Comparison of ENCODE assay signal across 13 cellular contexts in the genomic region with DNA sequence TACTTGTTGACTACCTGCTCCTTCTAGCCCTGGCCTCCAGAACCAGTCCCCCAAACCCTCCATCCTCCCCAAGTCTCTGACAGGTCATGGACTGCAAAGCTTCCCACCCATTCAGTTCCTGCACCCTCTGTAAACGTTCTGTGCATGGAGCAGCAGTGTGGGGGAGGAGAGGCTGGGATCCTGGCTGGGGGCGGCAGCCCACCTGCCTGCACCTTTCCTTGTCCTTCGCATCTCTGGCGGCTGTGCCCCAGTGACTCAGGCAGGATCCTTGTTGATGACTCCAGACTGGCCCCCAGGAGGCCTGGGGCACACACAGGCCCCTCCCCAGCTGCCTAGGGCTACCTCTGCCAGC. TPM values are rescaled to one million over a fixed set of nuclear protein-coding genes. Genes with fewer than 3 reads are reported as not detected.
DNase-seq lines count a peak whose midpoint lies in the region; ATAC-seq and TF ChIP-seq lines count a peak whose summit lies in the region.
"Had no signal": no experiment of that assay in that cellular context is flagged by ENCODE, and none has a peak within 500 bp of the region (broad histone marks: within the 10 kb centered on the region; RNA-seq: fewer than 3 reads in every experiment).

No MANE protein-coding gene starts in this region.

- H3K4me1 ChIP-seq in HEK293 (ENCODE audit: control insufficient read depth, insufficient read depth, low read length) (no peaks in the 10 kb centered on the region), mesenchymal stem cell (ENCODE audit: control insufficient read depth, insufficient read depth, low read depth, low read length) (peaks cover 29% of the 10 kb centered on the region)

- no peaks in the 10 kb centered on the region for H3K4me1 Mint-ChIP-seq in CD4-positive, alpha-beta T cell (ENCODE audit: low read depth)
- peaks cover 3% of the 10 kb centered on the region for H3K4me1 Mint-ChIP-seq in activated T-helper 17 cell treated with anti-CD3 and anti-CD28 coated beads, Interleukin-2, amount 50 U/mL, for 72 hours

- no peak for TF ChIP-seq CTCF in CD4-positive, alpha-beta T cell (IDR thresholded peaks at IDR 0.05)
- TF ChIP-seq CTCF in HEK293 (tag by site-specific recombination; IDR thresholded peaks at IDR 0.05) = no peak

- H2BK12ac ChIP-seq in mesenchymal stem cell (ENCODE audit: low read length in 2 of 2) = peak overlapping the region in 1 of 2 experiments; percentile 12

- H3K27me3 Mint-ChIP-seq in CD4-positive, alpha-beta T cell = no peaks in the 10 kb centered on the region
- H3K27me3 Mint-ChIP-seq in activated T-helper 17 cell treated with anti-CD3 and anti-CD28 coated beads, Interleukin-2, amount 50 U/mL, for 72 hours = no peaks in the 10 kb centered on the region

- intact Hi-C loops in CD4-positive, alpha-beta T cell (cut with DNase I, micrococcal nuclease) = loop anchor here in 1 of 2 experiments (2.0 to 5.0 kb wide), 3 partner anchors 39 to 105 kb away; partner anchors contain the start of genes FLYWCH1 and TNFRSF12A

- DNase-seq in CD4-positive, alpha-beta T cell = no peak
- DNase-seq in mesenchymal stem cell (no peak), DMS114 treated with DMSO at 0.1 percent for 48 hours (lab: John Stamatoyannopoulos, UW; ENCODE audit: unreplicated experiment) (no peak), NCI-H1048 (lab: John Stamatoyannopoulos, UW) (no peak), RKO (ENCODE audit: low spot score) (no peak)
- no peak for DNase-seq in stimulated activated CD4-positive, alpha-beta T cell treated with anti-CD3 and anti-CD28 coated beads, Interleukin-4, amount 100 ng/mL, for 24 hours
- DNase-seq: NCI-H2227 treated with DMSO at 0.1 percent for 48 hours, SHP77 treated with DMSO at 0.1 percent for 48 hours had no signal

- ATAC-seq in CD4-positive, alpha-beta T cell (ENCODE audit: poor library complexity) = no peak
- ATAC-seq in activated T-helper 17 cell treated with anti-CD3 and anti-CD28 coated beads, Interleukin-2, amount 50 U/mL, for 72 hours (replicated peaks) = no peak
- ATAC-seq: activated CD4-positive, CD25-positive, alpha-beta regulatory T cell treated with anti-CD3 and anti-CD28 coated beads, Interleukin-2, amount 50 U/mL, for 24 hours had no signal

- H2AFZ ChIP-seq in mesenchymal stem cell (ENCODE audit: low read depth, low read length) = no peak overlapping the region

- H3K9ac ChIP-seq in mesenchymal stem cell (ENCODE audit: low read length) = no peak overlapping the region

- H2AK5ac ChIP-seq in mesenchymal stem cell (ENCODE audit: low read length, severe bottlenecking) = no peak overlapping the region

- H3K4me3 Mint-ChIP-seq in CD4-positive, alpha-beta T cell = peak overlapping the region; percentile 75
- H3K4me3 Mint-ChIP-seq in activated T-helper 17 cell treated with anti-CD3 and anti-CD28 coated beads, Interleukin-2, amount 50 U/mL, for 72 hours = peak overlapping the region; percentile 84

- H3K36me3 ChIP-seq in HEK293 (ENCODE audit: control insufficient read depth in 2 of 2, insufficient read depth in 1 of 2, low read length in 2 of 2) (peaks cover 3 to 15% of the 10 kb centered on the region in 2 experiments; a peak in 2 of 3 replicates), mesenchymal stem cell (ENCODE audit: control insufficient read depth in 1 of 2, insufficient read depth in 2 of 2, low read depth in 1 of 2, low read length in 2 of 2) (peaks cover 0 to 6% of the 10 kb centered on the region in 2 experiments)

- H3K9me3 Mint-ChIP-seq in CD4-positive, alpha-beta T cell = no peaks in the 10 kb centered on the region
- H3K9me3 Mint-ChIP-seq in activated T-helper 17 cell treated with anti-CD3 and anti-CD28 coated beads, Interleukin-2, amount 50 U/mL, for 72 hours = no peaks in the 10 kb centered on the region

- POLR2A ChIA-PET in CD4-positive, alpha-beta T cell (lab: Charles Lee) = interaction anchor here (0.7 to 2.1 kb wide), 2 partner anchors 13 to 67 kb away, joined by 3 to 22 read pairs; partner anchors contain the start of gene PAQR4
- POLR2A ChIA-PET in HEK293 (lab: Yijun Ruan, JAX) = interaction anchor here (0.7 to 2.2 kb wide), 8 partner anchors 9 to 552 kb away, joined by 3 to 25 read pairs (median 4); partner anchors contain the start of genes HCFC1R1, KREMEN2, THOC6 and TNFRSF12A

- H3K9me3 ChIP-seq in CD4-positive, alpha-beta T cell (ENCODE audit: control insufficient read depth, low read length) = no peaks in the 10 kb centered on the region
- H3K9me3 ChIP-seq in HEK293 (ENCODE audit: control insufficient read depth, insufficient read depth, low read depth, low read length) (no peaks in the 10 kb centered on the region), mesenchymal stem cell (ENCODE audit: control insufficient read depth, low read length) (no peaks in the 10 kb centered on the region)

- WGBS in mesenchymal stem cell = 28% methylated on average over 4 of the region's 4 CpGs

- H3K27ac ChIP-seq in CD4-positive, alpha-beta T cell (ENCODE audit: low read depth, low read length) = no peak overlapping the region
- no peak overlapping the region for H3K27ac ChIP-seq in HEK293 (ENCODE audit: extremely low read depth, low read depth, low read length)
- H3K27ac ChIP-seq in mesenchymal stem cell (ENCODE audit: low read length, poor library complexity, severe bottlenecking) = no peak overlapping the region
- H3K27ac ChIP-seq: epithelial cell of prostate had no signal

- no peak overlapping the region for H3K23ac ChIP-seq in mesenchymal stem cell (ENCODE audit: low read length in 2 of 2)

- H3K27me3 ChIP-seq in CD4-positive, alpha-beta T cell (ENCODE audit: control insufficient read depth, insufficient read depth, low read length) = peaks cover 3% of the 10 kb centered on the region
- H3K27me3 ChIP-seq in mesenchymal stem cell (ENCODE audit: control insufficient read depth in 1 of 2, insufficient read depth in 1 of 2, low read length in 2 of 2) = peaks cover 0 to 9% of the 10 kb centered on the region in 2 experiments

- H4K91ac ChIP-seq in mesenchymal stem cell (ENCODE audit: low read length) = no peak overlapping the region

- H4K8ac ChIP-seq in mesenchymal stem cell (ENCODE audit: low read length) = peak overlapping the region; percentile 100

- H3K4me2 ChIP-seq in mesenchymal stem cell (ENCODE audit: low read length, poor library complexity, severe bottlenecking) = no peak overlapping the region

- H3K36me3 Mint-ChIP-seq in CD4-positive, alpha-beta T cell (ENCODE audit: low read depth) = no peaks in the 10 kb centered on the region
- H3K36me3 Mint-ChIP-seq in activated T-helper 17 cell treated with anti-CD3 and anti-CD28 coated beads, Interleukin-2, amount 50 U/mL, for 72 hours (ENCODE audit: low read depth) = peaks cover 22% of the 10 kb centered on the region

- H3K14ac ChIP-seq in mesenchymal stem cell (ENCODE audit: low read length in 2 of 2) = no peak overlapping the region

- H3K18ac ChIP-seq in mesenchymal stem cell (ENCODE audit: low read depth in 1 of 2, low read length in 2 of 2) = peak overlapping the region in 1 of 2 experiments; percentile 50

- H2BK15ac ChIP-seq in mesenchymal stem cell (ENCODE audit: low read depth, poor library complexity, severe bottlenecking) = no peak overlapping the region

- no peak overlapping the region for H3K27ac Mint-ChIP-seq in CD4-positive, alpha-beta T cell
- H3K27ac Mint-ChIP-seq in activated T-helper 17 cell treated with anti-CD3 and anti-CD28 coated beads, Interleukin-2, amount 50 U/mL, for 72 hours = peak overlapping the region; percentile 88

- no peak overlapping the region for H3K4me3 ChIP-seq in HEK293 (ENCODE audit: low read depth, low read length)
- peak overlapping the region in 1 of 2 experiments; percentile 91 for H3K4me3 ChIP-seq in mesenchymal stem cell (ENCODE audit: insufficient read depth in 1 of 2, low read depth in 1 of 2, low read length in 2 of 2)

- no peak overlapping the region for H2BK5ac ChIP-seq in mesenchymal stem cell (ENCODE audit: low read depth, low read length, poor library complexity, severe bottlenecking)

- H3K79me1 ChIP-seq in mesenchymal stem cell (replicated peaks; ENCODE audit: low read length, poor library complexity, severe bottlenecking) = peaks cover 20% of the 10 kb centered on the region

- peak overlapping the region in 1 of 2 experiments; percentile 69 for H3K4ac ChIP-seq in mesenchymal stem cell (ENCODE audit: low read depth in 1 of 2, low read length in 2 of 2)

- CTCF ChIA-PET in CD4-positive, alpha-beta T cell (lab: Charles Lee) = interaction anchor here (0.7 to 1.7 kb wide), 2 partner anchors 12 kb away, joined by 3 to 4 read pairs; no protein-coding TSS in a partner anchor
- CTCF ChIA-PET in HEK293 (lab: Yijun Ruan, JAX) = interaction anchor here (1.4 to 2.8 kb wide), 4 partner anchors 10 to 55 kb away, joined by 4 to 12 read pairs (median 5); partner anchors contain the start of gene PAQR4

- H2BK120ac ChIP-seq in mesenchymal stem cell (ENCODE audit: low read depth, low read length) = no peak overlapping the region

TF ChIP-seq in HEK293, 187 proteins besides CTCF, POLR2A, EP300 and RAD21 (continues in another document):
- no peak for TF ChIP-seq KLF7 (tag by site-specific recombination; IDR thresholded peaks at IDR 0.05; ENCODE audit: borderline replicate concordance)
- no peak for TF ChIP-seq SP7 (tag by site-specific recombination; IDR thresholded peaks at IDR 0.05)
- TF ChIP-seq ZNF366 (tag by site-specific recombination; conservative IDR thresholded peaks at IDR 0.05) = no peak
- peak; percentile 43; the same call in 1 of the 2 replicates for TF ChIP-seq ZIC2 (tag by site-specific recombination; IDR thresholded peaks at IDR 0.05)

RNA-seq across cellular contexts. Expression of gene PKMYT1, which starts 1.6 kb away (rescaled TPM):
- under 1 TPM; 0.47 to 0.60 TPM for total RNA-seq in CD4-positive, alpha-beta T cell
- total RNA-seq in activated T-helper 17 cell treated with anti-CD3 and anti-CD28 coated beads, Interleukin-2, amount 50 U/mL, for 72 hours = 100 to 1,000 TPM in 1 of 2 donors, 10 to 100 TPM in 1; 97.7 to 154 TPM
- polyA plus RNA-seq in mesenchymal stem cell (2013, experiment 1 of 2) = 7.7 TPM
- 7.0 TPM for polyA plus RNA-seq in mesenchymal stem cell (2013, experiment 2 of 2)

RNA-seq across cellular contexts. Expression of gene PAQR4, which starts 12.7 kb away (rescaled TPM):
- under 1 TPM; 0.39 to 0.44 TPM for total RNA-seq in CD4-positive, alpha-beta T cell
- 10 to 100 TPM; 24.4 to 41.4 TPM for total RNA-seq in activated T-helper 17 cell treated with anti-CD3 and anti-CD28 coated beads, Interleukin-2, amount 50 U/mL, for 72 hours
- polyA plus RNA-seq in mesenchymal stem cell (2013, experiment 1 of 2) = 4.9 TPM
- 4.8 TPM for polyA plus RNA-seq in mesenchymal stem cell (2013, experiment 2 of 2)

RNA-seq across cellular contexts. Expression of gene KREMEN2, which starts 17.8 kb away (rescaled TPM):
- not detected for total RNA-seq in CD4-positive, alpha-beta T cell
- total RNA-seq in activated T-helper 17 cell treated with anti-CD3 and anti-CD28 coated beads, Interleukin-2, amount 50 U/mL, for 72 hours = not detected
- polyA plus RNA-seq in mesenchymal stem cell (2013, experiment 1 of 2) = not detected
- polyA plus RNA-seq in mesenchymal stem cell (2013, experiment 2 of 2) = 0.01 TPM

RNA-seq across cellular contexts. Expression of gene CLDN9, which starts 30.8 kb away (rescaled TPM):
- total RNA-seq in CD4-positive, alpha-beta T cell = not detected
- under 1 TPM in 1 of 2 donors, not detected in 1; 0.15 TPM for total RNA-seq in activated T-helper 17 cell treated with anti-CD3 and anti-CD28 coated beads, Interleukin-2, amount 50 U/mL, for 72 hours
- not detected for polyA plus RNA-seq in mesenchymal stem cell (2013, experiment 1 of 2)
- not detected for polyA plus RNA-seq in mesenchymal stem cell (2013, experiment 2 of 2)

RNA-seq across cellular contexts. Expression of gene CLDN6, which starts 36.1 kb away (rescaled TPM):
- not detected for total RNA-seq in CD4-positive, alpha-beta T cell
- not detected for total RNA-seq in activated T-helper 17 cell treated with anti-CD3 and anti-CD28 coated beads, Interleukin-2, amount 50 U/mL, for 72 hours
- 0.04 TPM for polyA plus RNA-seq in mesenchymal stem cell (2013, experiment 1 of 2)
- polyA plus RNA-seq in mesenchymal stem cell (2013, experiment 2 of 2) = 0.14 TPM
- total RNA-seq: myocyte had no signal

Comparison
In these comparisons a context has a peak if more than half of its experiments do, and no peak if none do; other contexts are left out.
1. RNA of gene PKMYT1, which starts 1.6 kb away (total RNA-seq): 97.7 to 154 TPM in activated T-helper 17 cell treated with anti-CD3 and anti-CD28 coated beads, Interleukin-2, amount 50 U/mL, for 72 hours; 0.47 to 0.60 TPM in CD4-positive, alpha-beta T cell; every median in the first group is over 10 times any median in the second.
2. RNA of gene PAQR4, which starts 12.7 kb away (total RNA-seq): 24.4 to 41.4 TPM in activated T-helper 17 cell treated with anti-CD3 and anti-CD28 coated beads, Interleukin-2, amount 50 U/mL, for 72 hours; 0.39 to 0.44 TPM in CD4-positive, alpha-beta T cell; every median in the first group is over 10 times any median in the second.